Comparison of ENCODE assay signal across 30 cellular contexts in genomic region chr14:95863295-95863694, GRCh38. TPM values are rescaled to one million over a fixed set of nuclear protein-coding genes. Genes with fewer than 3 reads are reported as not detected.
"Had no signal": no experiment of that assay in that cellular context is flagged by ENCODE, and none has a peak within 500 bp of the region (broad histone marks: within the 10 kb centered on the region; RNA-seq: fewer than 3 reads in every experiment).

No MANE protein-coding gene starts in this region.

- FAIRE-seq: urothelium cell line had no signal

- H3K27ac ChIP-seq: stomach, suprapubic skin, testis, thoracic aorta, thyroid gland, tibial artery, tibial nerve, transverse colon, upper lobe of left lung, upper lobe of right lung, uterus, vagina had no signal

- H3K4me3 ChIP-seq: stomach, suprapubic skin, testis, thoracic aorta, thyroid gland, tibial artery, tibial nerve, transverse colon, upper lobe of left lung, upper lobe of right lung, uterus, vagina had no signal

- H3K27me3 ChIP-seq: testis, thyroid gland, tibial artery, tibial nerve, transverse colon, upper lobe of left lung, upper lobe of right lung, uterus, vagina had no signal

- H3K36me3 ChIP-seq: stomach, suprapubic skin, thoracic aorta, thyroid gland, tibial artery, tibial nerve, transverse colon, upper lobe of left lung, upper lobe of right lung, uterus, vagina had no signal

- H3K9me3 ChIP-seq: suprapubic skin, testis, thoracic aorta, thyroid gland, tibial artery, transverse colon, upper lobe of left lung, upper lobe of right lung, uterus, vagina had no signal

- H3K4me1 ChIP-seq: stomach, suprapubic skin, testis, thyroid gland, tibial artery, tibial nerve, transverse colon, upper lobe of left lung, upper lobe of right lung, uterus, vagina had no signal

- DNase-seq: stimulated activated CD4-positive, alpha-beta T cell treated with anti-CD3 and anti-CD28 coated beads, Interleukin-2, amount 100 ng/mL, for 48 hours; stimulated activated CD4-positive, alpha-beta T cell treated with anti-CD3 and anti-CD28 coated beads, Interleukin-4, amount 100 ng/mL, for 1 hour; stimulated activated CD4-positive, alpha-beta T cell treated with anti-CD3 and anti-CD28 coated beads, Interleukin-4, amount 100 ng/mL, for 24 hours; stimulated activated CD4-positive, alpha-beta T cell treated with anti-CD3 and anti-CD28 coated beads, Interleukin-4, amount 100 ng/mL, for 4 hours; stimulated activated CD8-positive, alpha-beta memory T cell treated with anti-CD3 and anti-CD28 coated beads, Interleukin-4, amount 100 ng/mL, for 48 hours; stimulated activated naive B cell treated with anti-CD40 and anti-IgM and Interleukin-4, amounts not matched to agents 10 μg/mL and 1 μg/mL and 100 μg/mL, for 72 hours; stimulated activated naive CD4-positive, alpha-beta T cell; stimulated activated naive CD4-positive, alpha-beta T cell treated with Interleukin-2 at 50 U/mL for 16 hours; stimulated activated naive CD8-positive, alpha-beta T cell treated with anti-CD3 and anti-CD28 coated beads, Interleukin-15, amount 100 ng/mL, for 72 hours; stimulated activated naive CD8-positive, alpha-beta T cell treated with anti-CD3 and anti-CD28 coated beads, Interleukin-15, Interleukin-2, amounts not matched to agents 100 U/mL and 50 U/mL, for 24 hours; stomach; substantia nigra; testis; thyroid gland; tibial artery; transverse colon; trophoblast cell; upper lobe of left lung; upper lobe of right lung; uterus had no signal

- ATAC-seq: stimulated activated effector memory CD8-positive, alpha-beta T cell treated with anti-CD3 and anti-CD28 coated beads, Interleukin-12 subunit alpha, Interleukin-12 subunit beta, amount 100 ng/mL, for 72 hours; stimulated activated memory B cell treated with anti-CD40 and anti-IgM and Interleukin-4, amounts not matched to agents 10 μg/mL and 1 μg/mL and 100 μg/mL, for 72 hours; stimulated activated naive B cell treated with anti-CD40 and anti-IgM and Interleukin-4, amounts not matched to agents 10 μg/mL and 1 μg/mL and 100 μg/mL, for 72 hours; stimulated activated naive CD8-positive, alpha-beta T cell treated with anti-CD3 and anti-CD28 coated beads, Interleukin-15, amount 100 ng/mL, for 72 hours; stimulated activated naive CD8-positive, alpha-beta T cell treated with anti-CD3 and anti-CD28 coated beads, Interleukin-15, Interleukin-2, amounts not matched to agents 100 U/mL and 50 U/mL, for 24 hours; upper lobe of right lung had no signal

RNA-seq across cellular contexts. Expression of gene TUNAR, which starts 13.3 kb away (rescaled TPM):
- total RNA-seq: subcutaneous adipose tissue, suprapubic skin, thoracic aorta, tibial nerve, transverse colon, upper lobe of right lung, ureter, urinary bladder, vagina had no signal
- polyA plus RNA-seq: urinary bladder had no signal
